Comparison of ENCODE assay signal across 9 cellular contexts in the genomic region with DNA sequence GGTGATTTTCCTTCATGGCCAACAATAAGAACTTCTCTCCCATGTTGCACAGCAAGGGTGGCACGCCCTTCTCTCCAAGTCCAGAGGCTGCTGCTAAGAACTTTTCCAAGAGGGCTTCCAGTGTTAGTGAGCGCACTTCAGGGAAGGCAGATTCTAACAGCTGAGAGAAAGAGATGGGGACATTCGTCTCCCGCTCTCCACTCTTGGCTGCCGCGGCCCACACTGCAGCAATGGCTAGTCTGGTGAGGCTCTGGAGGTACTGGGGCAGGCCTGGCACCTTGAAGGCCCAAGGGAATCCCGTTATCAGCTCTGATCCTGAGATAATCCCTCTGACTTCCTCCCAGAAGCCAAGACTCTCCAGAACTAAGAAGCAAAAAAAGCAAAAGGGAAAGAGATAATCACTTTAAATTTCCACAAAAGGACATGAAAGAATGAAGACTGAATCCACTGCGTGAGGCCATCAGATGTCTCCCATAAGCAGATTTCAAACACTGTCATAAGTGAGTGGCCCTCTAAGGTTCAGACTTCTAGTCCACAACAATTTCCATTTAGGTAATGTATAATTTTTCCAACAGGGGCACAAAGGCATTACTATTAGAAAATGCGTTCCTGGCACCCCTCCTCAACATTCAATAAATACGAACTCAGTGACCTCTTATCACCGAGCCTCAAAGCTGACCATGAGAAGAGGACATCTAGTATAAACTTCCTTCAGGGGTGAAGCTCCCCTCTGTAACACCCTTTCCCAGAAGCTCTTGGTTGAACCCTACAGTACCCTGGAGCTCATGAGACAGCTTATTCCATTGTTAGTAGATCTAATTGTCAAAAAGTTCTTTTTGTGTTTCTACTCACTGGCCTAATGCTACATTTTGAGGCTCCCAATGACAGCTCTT.
DNase-seq lines count a peak whose midpoint lies in the region; ATAC-seq, FAIRE-seq and TF ChIP-seq lines count a peak whose summit lies in the region.
"Had no signal": no experiment of that assay in that cellular context is flagged by ENCODE, and none has a peak within 500 bp of the region (broad histone marks: within the 10 kb centered on the region; RNA-seq: fewer than 3 reads in every experiment).

No MANE protein-coding gene starts in this region.

- 94% methylated on average over 11 of the region's 11 CpGs for WGBS in esophagus muscularis mucosa
- WGBS in small intestine, 3 donors, result 92 to 97% (median 95%) methylated on average over 11 of the region's 11 CpGs

- no peak for TF ChIP-seq CTCF in Peyer's patch (IDR thresholded peaks at IDR 0.05)
- no peak for TF ChIP-seq CTCF in esophagus muscularis mucosa (IDR thresholded peaks at IDR 0.05)

- no peak overlapping the region for H3K4me3 ChIP-seq in Peyer's patch
- no peak overlapping the region for H3K4me3 ChIP-seq in esophagus muscularis mucosa
- no peak overlapping the region for H3K4me3 ChIP-seq in small intestine (ENCODE audit: low read depth in 1 of 2, low read length in 2 of 2)

- H3K9me3 ChIP-seq in Peyer's patch (no peaks in the 10 kb centered on the region), esophagus muscularis mucosa (no peaks in the 10 kb centered on the region), small intestine (ENCODE audit: control insufficient read depth, low read depth) (no peaks in the 10 kb centered on the region)

- H3K36me3 ChIP-seq in Peyer's patch, result no peaks in the 10 kb centered on the region
- H3K36me3 ChIP-seq in esophagus muscularis mucosa, result peaks cover 0 to 23% (median 8%) of the 10 kb centered on the region in 4 donors
- H3K36me3 ChIP-seq in small intestine (ENCODE audit: control insufficient read depth in 2 of 2, insufficient read depth in 2 of 2, low read length in 2 of 2), result no peaks in the 10 kb centered on the region

- intact Hi-C loops in esophagus muscularis mucosa (cut with DNase I), result no loop called here

- H3K27ac ChIP-seq in Peyer's patch, result peak overlapping the region in 3 of 4 donors; percentile 4 to 43 (median 38)
- peak overlapping the region; percentile 59 to 70 (median 65) for H3K27ac ChIP-seq in esophagus muscularis mucosa (replicated peaks in 1 of 4)
- peak overlapping the region; percentile 14 to 58 for H3K27ac ChIP-seq in small intestine (ENCODE audit: low read depth in 1 of 2, low read length in 1 of 2)

- no peak for TF ChIP-seq EP300 in esophagus muscularis mucosa (IDR thresholded peaks at IDR 0.05)

- no peaks in the 10 kb centered on the region for H3K27me3 ChIP-seq in Peyer's patch
- no peaks in the 10 kb centered on the region for H3K27me3 ChIP-seq in esophagus muscularis mucosa
- no peaks in the 10 kb centered on the region for H3K27me3 ChIP-seq in small intestine (ENCODE audit: control insufficient read depth in 2 of 2, insufficient read depth in 2 of 2, low read length in 2 of 2)

- ATAC-seq in GM21737 (IDR thresholded peaks at IDR 0.05; ENCODE audit: unreplicated experiment) (peak; percentile 22), GM19467 (IDR thresholded peaks at IDR 0.05; ENCODE audit: unreplicated experiment) (no peak)

- TF ChIP-seq POLR2A in Peyer's patch (IDR thresholded peaks at IDR 0.05) (no peak), esophagus muscularis mucosa (IDR thresholded peaks at IDR 0.05; ENCODE audit: low read depth) (no peak)

- DNase-seq in Peyer's patch (no peak), esophagus muscularis mucosa (ENCODE audit: extremely low spot score) (no peak), small intestine (no peak), DMS114 treated with DMSO at 0.1 percent for 48 hours (lab: John Stamatoyannopoulos, UW; ENCODE audit: unreplicated experiment) (no peak), NCI-H2107 treated with DMSO at 0.1 percent for 48 hours (lab: John Stamatoyannopoulos, UW; ENCODE audit: unreplicated experiment) (no peak), AML-193 (lab: John Stamatoyannopoulos, UW) (no peak)
- DNase-seq: activated CD4-positive, alpha-beta T cell treated with anti-CD3 and anti-CD28 coated beads, Interleukin-2, amount 50 U/mL, for 1 hour had no signal

- H3K4me1 ChIP-seq in Peyer's patch, result peaks cover 0 to 6% (median 2%) of the 10 kb centered on the region in 4 donors
- H3K4me1 ChIP-seq in esophagus muscularis mucosa, result peaks cover 10 to 23% (median 13%) of the 10 kb centered on the region in 4 donors
- H3K4me1 ChIP-seq in small intestine (ENCODE audit: control insufficient read depth in 2 of 2, insufficient read depth in 1 of 2, low read depth in 1 of 2, low read length in 1 of 2), result no peaks in the 10 kb centered on the region

- FAIRE-seq in small intestine (lab: Jason Lieb, UNC), result no peak
